Comparison of ENCODE assay signal across 1 cellular context in the genomic region with DNA sequence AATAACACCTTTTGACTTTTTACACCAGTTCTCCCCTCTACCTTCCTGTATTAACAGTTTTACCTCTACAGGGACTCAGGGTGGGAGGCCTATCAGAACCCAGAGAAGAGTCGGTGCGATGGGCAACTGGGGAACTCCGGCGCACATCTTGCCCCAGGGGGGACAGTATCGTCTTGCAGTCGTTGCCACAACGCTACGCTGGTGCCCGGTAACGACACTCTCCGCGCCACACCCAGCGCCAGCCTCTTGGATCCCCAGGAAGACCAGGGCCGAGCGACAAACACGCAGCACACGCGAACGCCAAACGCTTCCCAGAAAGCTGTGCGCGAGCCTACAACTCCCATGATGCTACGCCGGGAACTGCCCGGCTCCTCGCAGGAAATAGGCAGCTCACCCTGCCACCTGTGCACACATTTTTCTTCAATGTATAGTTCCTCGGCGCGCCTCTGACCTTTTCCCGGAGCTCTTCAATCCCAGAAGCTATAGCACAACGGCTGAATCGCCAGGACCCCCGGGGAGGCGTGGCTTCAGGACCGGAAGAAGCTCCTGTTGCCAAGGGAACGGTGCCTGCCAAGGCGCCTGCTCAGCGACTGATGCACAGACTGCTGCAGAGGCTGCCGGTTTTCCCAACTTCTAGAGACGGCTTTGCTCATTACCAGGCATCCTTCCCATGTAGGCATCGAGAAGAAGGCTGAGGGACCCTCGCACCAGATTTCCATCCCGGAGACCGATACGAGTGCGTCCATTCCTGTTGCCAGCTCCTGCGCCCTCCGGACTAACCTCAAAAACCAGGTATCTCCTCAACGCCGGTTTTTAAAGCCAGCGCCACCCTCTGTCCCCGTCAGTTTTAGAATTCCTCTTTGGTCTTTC.
A peak's percentile ranks its signal among the peaks of the same experiment; 100 is the strongest.
TF ChIP-seq lines count a peak whose summit lies in the region.

A gene with protein sequence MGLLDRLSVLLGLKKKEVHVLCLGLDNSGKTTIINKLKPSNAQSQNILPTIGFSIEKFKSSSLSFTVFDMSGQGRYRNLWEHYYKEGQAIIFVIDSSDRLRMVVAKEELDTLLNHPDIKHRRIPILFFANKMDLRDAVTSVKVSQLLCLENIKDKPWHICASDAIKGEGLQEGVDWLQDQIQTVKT (plus strand): TSS at position 573 of the 870 bp plus-strand sequence. CDS start 3,350 bp downstream, outside the sequence.

TF ChIP-seq in K562, 482 proteins besides CTCF, POLR2A, EP300 and RAD21 (continued from another document and continues in another):
- TF ChIP-seq, protein P1, sequence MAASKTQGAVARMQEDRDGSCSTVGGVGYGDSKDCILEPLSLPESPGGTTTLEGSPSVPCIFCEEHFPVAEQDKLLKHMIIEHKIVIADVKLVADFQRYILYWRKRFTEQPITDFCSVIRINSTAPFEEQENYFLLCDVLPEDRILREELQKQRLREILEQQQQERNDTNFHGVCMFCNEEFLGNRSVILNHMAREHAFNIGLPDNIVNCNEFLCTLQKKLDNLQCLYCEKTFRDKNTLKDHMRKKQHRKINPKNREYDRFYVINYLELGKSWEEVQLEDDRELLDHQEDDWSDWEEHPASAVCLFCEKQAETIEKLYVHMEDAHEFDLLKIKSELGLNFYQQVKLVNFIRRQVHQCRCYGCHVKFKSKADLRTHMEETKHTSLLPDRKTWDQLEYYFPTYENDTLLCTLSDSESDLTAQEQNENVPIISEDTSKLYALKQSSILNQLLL (CRISPR knock-in tag; IDR thresholded peaks at IDR 0.05; ENCODE audit: borderline replicate concordance): no peak
- TF ChIP-seq NEUROD1 (IDR thresholded peaks at IDR 0.05; ENCODE audit: borderline replicate concordance, low read depth, low read length, partially characterized antibody) (no peak), NELFE (IDR thresholded peaks at IDR 0.05; ENCODE audit: insufficient read depth, insufficient read length) (no peak), ZNF76 (CRISPR knock-in tag; IDR thresholded peaks at IDR 0.05; ENCODE audit: borderline replicate concordance) (no peak), ZNF3 (CRISPR knock-in tag; IDR thresholded peaks at IDR 0.05) (no peak), ZBTB17 (CRISPR knock-in tag; IDR thresholded peaks at IDR 0.05) (0 out of 2 replicates have a peak, but pooled peaks have one; percentile 27), TRIM28 (IDR thresholded peaks at IDR 0.05) (no peak), HOXB6 (CRISPR knock-in tag; IDR thresholded peaks at IDR 0.05; ENCODE audit: borderline replicate concordance) (no peak), CHD2 (IDR thresholded peaks at IDR 0.05; ENCODE audit: low read depth, low read length) (no peak), RFX1 (IDR thresholded peaks at IDR 0.05) (peak; percentile 97), MYBL2 (IDR thresholded peaks at IDR 0.05; ENCODE audit: low read depth) (no peak), MYBL2 (CRISPR knock-in tag; IDR thresholded peaks at IDR 0.05; ENCODE audit: borderline replicate concordance) (no peak), ZNF263 (CRISPR knock-in tag; IDR thresholded peaks at IDR 0.05; ENCODE audit: borderline replicate concordance) (no peak), ZNF140 (CRISPR knock-in tag; IDR thresholded peaks at IDR 0.05) (no peak), XRCC5 (IDR thresholded peaks at IDR 0.05; ENCODE audit: low read depth, low read length) (no peak), ZNF696 (CRISPR knock-in tag; conservative IDR thresholded peaks at IDR 0.05) (no peak), ASH1L (IDR thresholded peaks at IDR 0.05; ENCODE audit: borderline replicate concordance, low read depth, partially characterized antibody) (no peak), ZNF124 (CRISPR knock-in tag; IDR thresholded peaks at IDR 0.05) (no peak), TRIM24 (IDR thresholded peaks at IDR 0.05) (no peak), POLR2G (IDR thresholded peaks at IDR 0.05; ENCODE audit: low read depth, low read length) (peak; percentile 79), SRSF7 (optimal IDR thresholded peaks at IDR 0.05; ENCODE audit: low read depth, low read length) (no peak), TGIF2 (CRISPR knock-in tag; IDR thresholded peaks at IDR 0.05) (no peak), ZNF143 (CRISPR knock-in tag; IDR thresholded peaks at IDR 0.05) (peak; percentile 79), SETDB1 (IDR thresholded peaks at IDR 0.05; ENCODE audit: low read length) (no peak), ELF2 (CRISPR knock-in tag; IDR thresholded peaks at IDR 0.05) (peak; percentile 35; the same call in 1 of the 2 replicates), CREM (IDR thresholded peaks at IDR 0.05; ENCODE audit: low read depth) (peak; percentile 55), SIN3A (IDR thresholded peaks at IDR 0.05; ENCODE audit: borderline replicate concordance in 2 of 2, control insufficient read depth in 1 of 2, low read depth in 2 of 2, low read length in 2 of 2) (no peak), HDAC8 (tag; IDR thresholded peaks at IDR 0.05) (no peak)
- TF ChIP-seq, protein P2, sequence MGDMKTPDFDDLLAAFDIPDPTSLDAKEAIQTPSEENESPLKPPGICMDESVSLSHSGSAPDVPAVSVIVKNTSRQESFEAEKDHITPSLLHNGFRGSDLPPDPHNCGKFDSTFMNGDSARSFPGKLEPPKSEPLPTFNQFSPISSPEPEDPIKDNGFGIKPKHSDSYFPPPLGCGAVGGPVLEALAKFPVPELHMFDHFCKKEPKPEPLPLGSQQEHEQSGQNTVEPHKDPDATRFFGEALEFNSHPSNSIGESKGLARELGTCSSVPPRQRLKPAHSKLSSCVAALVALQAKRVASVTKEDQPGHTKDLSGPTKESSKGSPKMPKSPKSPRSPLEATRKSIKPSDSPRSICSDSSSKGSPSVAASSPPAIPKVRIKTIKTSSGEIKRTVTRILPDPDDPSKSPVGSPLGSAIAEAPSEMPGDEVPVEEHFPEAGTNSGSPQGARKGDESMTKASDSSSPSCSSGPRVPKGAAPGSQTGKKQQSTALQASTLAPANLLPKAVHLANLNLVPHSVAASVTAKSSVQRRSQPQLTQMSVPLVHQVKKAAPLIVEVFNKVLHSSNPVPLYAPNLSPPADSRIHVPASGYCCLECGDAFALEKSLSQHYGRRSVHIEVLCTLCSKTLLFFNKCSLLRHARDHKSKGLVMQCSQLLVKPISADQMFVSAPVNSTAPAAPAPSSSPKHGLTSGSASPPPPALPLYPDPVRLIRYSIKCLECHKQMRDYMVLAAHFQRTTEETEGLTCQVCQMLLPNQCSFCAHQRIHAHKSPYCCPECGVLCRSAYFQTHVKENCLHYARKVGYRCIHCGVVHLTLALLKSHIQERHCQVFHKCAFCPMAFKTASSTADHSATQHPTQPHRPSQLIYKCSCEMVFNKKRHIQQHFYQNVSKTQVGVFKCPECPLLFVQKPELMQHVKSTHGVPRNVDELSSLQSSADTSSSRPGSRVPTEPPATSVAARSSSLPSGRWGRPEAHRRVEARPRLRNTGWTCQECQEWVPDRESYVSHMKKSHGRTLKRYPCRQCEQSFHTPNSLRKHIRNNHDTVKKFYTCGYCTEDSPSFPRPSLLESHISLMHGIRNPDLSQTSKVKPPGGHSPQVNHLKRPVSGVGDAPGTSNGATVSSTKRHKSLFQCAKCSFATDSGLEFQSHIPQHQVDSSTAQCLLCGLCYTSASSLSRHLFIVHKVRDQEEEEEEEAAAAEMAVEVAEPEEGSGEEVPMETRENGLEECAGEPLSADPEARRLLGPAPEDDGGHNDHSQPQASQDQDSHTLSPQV (IDR thresholded peaks at IDR 0.05): no peak
- TF ChIP-seq, protein P3, sequence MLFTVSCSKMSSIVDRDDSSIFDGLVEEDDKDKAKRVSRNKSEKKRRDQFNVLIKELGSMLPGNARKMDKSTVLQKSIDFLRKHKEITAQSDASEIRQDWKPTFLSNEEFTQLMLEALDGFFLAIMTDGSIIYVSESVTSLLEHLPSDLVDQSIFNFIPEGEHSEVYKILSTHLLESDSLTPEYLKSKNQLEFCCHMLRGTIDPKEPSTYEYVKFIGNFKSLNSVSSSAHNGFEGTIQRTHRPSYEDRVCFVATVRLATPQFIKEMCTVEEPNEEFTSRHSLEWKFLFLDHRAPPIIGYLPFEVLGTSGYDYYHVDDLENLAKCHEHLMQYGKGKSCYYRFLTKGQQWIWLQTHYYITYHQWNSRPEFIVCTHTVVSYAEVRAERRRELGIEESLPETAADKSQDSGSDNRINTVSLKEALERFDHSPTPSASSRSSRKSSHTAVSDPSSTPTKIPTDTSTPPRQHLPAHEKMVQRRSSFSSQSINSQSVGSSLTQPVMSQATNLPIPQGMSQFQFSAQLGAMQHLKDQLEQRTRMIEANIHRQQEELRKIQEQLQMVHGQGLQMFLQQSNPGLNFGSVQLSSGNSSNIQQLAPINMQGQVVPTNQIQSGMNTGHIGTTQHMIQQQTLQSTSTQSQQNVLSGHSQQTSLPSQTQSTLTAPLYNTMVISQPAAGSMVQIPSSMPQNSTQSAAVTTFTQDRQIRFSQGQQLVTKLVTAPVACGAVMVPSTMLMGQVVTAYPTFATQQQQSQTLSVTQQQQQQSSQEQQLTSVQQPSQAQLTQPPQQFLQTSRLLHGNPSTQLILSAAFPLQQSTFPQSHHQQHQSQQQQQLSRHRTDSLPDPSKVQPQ (CRISPR knock-in tag; IDR thresholded peaks at IDR 0.05; ENCODE audit: borderline replicate concordance): no peak
- TF ChIP-seq, protein P4, sequence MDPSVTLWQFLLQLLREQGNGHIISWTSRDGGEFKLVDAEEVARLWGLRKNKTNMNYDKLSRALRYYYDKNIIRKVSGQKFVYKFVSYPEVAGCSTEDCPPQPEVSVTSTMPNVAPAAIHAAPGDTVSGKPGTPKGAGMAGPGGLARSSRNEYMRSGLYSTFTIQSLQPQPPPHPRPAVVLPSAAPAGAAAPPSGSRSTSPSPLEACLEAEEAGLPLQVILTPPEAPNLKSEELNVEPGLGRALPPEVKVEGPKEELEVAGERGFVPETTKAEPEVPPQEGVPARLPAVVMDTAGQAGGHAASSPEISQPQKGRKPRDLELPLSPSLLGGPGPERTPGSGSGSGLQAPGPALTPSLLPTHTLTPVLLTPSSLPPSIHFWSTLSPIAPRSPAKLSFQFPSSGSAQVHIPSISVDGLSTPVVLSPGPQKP (CRISPR knock-in tag; IDR thresholded peaks at IDR 0.05): no peak
- TF ChIP-seq, protein P5, sequence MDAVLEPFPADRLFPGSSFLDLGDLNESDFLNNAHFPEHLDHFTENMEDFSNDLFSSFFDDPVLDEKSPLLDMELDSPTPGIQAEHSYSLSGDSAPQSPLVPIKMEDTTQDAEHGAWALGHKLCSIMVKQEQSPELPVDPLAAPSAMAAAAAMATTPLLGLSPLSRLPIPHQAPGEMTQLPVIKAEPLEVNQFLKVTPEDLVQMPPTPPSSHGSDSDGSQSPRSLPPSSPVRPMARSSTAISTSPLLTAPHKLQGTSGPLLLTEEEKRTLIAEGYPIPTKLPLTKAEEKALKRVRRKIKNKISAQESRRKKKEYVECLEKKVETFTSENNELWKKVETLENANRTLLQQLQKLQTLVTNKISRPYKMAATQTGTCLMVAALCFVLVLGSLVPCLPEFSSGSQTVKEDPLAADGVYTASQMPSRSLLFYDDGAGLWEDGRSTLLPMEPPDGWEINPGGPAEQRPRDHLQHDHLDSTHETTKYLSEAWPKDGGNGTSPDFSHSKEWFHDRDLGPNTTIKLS (IDR thresholded peaks at IDR 0.05; ENCODE audit: borderline replicate concordance, low read depth): peak; percentile 78; the same call in 1 of the 2 replicates
- TF ChIP-seq, protein P6, sequence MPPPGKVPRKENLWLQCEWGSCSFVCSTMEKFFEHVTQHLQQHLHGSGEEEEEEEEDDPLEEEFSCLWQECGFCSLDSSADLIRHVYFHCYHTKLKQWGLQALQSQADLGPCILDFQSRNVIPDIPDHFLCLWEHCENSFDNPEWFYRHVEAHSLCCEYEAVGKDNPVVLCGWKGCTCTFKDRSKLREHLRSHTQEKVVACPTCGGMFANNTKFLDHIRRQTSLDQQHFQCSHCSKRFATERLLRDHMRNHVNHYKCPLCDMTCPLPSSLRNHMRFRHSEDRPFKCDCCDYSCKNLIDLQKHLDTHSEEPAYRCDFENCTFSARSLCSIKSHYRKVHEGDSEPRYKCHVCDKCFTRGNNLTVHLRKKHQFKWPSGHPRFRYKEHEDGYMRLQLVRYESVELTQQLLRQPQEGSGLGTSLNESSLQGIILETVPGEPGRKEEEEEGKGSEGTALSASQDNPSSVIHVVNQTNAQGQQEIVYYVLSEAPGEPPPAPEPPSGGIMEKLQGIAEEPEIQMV (tag; conservative IDR thresholded peaks at IDR 0.05; ENCODE audit: low read depth): no peak
- TF ChIP-seq, protein P7, sequence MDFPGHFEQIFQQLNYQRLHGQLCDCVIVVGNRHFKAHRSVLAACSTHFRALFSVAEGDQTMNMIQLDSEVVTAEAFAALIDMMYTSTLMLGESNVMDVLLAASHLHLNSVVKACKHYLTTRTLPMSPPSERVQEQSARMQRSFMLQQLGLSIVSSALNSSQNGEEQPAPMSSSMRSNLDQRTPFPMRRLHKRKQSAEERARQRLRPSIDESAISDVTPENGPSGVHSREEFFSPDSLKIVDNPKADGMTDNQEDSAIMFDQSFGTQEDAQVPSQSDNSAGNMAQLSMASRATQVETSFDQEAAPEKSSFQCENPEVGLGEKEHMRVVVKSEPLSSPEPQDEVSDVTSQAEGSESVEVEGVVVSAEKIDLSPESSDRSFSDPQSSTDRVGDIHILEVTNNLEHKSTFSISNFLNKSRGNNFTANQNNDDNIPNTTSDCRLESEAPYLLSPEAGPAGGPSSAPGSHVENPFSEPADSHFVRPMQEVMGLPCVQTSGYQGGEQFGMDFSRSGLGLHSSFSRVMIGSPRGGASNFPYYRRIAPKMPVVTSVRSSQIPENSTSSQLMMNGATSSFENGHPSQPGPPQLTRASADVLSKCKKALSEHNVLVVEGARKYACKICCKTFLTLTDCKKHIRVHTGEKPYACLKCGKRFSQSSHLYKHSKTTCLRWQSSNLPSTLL (IDR thresholded peaks at IDR 0.05): no peak
- TF ChIP-seq, protein P8, sequence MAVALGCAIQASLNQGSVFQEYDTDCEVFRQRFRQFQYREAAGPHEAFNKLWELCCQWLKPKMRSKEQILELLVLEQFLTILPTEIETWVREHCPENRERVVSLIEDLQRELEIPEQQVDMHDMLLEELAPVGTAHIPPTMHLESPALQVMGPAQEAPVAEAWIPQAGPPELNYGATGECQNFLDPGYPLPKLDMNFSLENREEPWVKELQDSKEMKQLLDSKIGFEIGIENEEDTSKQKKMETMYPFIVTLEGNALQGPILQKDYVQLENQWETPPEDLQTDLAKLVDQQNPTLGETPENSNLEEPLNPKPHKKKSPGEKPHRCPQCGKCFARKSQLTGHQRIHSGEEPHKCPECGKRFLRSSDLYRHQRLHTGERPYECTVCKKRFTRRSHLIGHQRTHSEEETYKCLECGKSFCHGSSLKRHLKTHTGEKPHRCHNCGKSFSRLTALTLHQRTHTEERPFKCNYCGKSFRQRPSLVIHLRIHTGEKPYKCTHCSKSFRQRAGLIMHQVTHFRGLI (CRISPR knock-in tag; IDR thresholded peaks at IDR 0.05): no peak
- TF ChIP-seq, protein P9, sequence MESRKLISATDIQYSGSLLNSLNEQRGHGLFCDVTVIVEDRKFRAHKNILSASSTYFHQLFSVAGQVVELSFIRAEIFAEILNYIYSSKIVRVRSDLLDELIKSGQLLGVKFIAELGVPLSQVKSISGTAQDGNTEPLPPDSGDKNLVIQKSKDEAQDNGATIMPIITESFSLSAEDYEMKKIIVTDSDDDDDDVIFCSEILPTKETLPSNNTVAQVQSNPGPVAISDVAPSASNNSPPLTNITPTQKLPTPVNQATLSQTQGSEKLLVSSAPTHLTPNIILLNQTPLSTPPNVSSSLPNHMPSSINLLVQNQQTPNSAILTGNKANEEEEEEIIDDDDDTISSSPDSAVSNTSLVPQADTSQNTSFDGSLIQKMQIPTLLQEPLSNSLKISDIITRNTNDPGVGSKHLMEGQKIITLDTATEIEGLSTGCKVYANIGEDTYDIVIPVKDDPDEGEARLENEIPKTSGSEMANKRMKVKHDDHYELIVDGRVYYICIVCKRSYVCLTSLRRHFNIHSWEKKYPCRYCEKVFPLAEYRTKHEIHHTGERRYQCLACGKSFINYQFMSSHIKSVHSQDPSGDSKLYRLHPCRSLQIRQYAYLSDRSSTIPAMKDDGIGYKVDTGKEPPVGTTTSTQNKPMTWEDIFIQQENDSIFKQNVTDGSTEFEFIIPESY (CRISPR knock-in tag; IDR thresholded peaks at IDR 0.05): no peak
